12 cellular contexts compared by ENCODE assay signal in the genomic region with DNA sequence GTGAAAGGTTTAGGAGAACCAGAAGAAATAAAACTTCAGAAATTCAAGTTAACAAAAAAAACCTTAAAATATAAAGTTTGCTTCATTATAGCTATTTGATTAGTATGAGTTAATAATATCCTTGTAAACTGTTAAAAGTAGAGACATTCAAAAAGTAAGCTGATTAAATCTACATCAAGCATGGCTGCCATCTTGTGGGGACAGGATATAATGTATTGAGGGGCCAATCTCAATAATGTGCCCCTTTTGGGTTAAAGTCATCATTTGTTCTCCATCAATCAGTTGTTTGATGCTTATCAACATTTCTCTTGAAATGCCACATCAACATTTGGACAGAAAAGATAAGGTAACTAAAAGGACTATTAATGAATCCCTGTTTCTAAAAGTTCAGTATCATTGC. TPM values are rescaled to one million over a fixed set of nuclear protein-coding genes. Genes with fewer than 3 reads are reported as not detected.
DNase-seq lines count a peak whose midpoint lies in the region; TF ChIP-seq lines count a peak whose summit lies in the region.
"Had no signal": no experiment of that assay in that cellular context is flagged by ENCODE, and none has a peak within 500 bp of the region (broad histone marks: within the 10 kb centered on the region; RNA-seq: fewer than 3 reads in every experiment).

No MANE protein-coding gene starts in this region.

- H3K79me2 ChIP-seq in H9 (ENCODE audit: insufficient read depth, low read length) (no peaks in the 10 kb centered on the region), neural cell (replicated peaks; ENCODE audit: insufficient read depth, low read length) (no peaks in the 10 kb centered on the region)

- H3K4me1 ChIP-seq in H9 (ENCODE audit: insufficient read depth, low read length) = peaks cover 10% of the 10 kb centered on the region; the same call in 1 of the 2 replicates

- no peak overlapping the region for H3K14ac ChIP-seq in H9 (ENCODE audit: insufficient read depth, low read length)

- peaks cover 7% of the 10 kb centered on the region for H3K23me2 ChIP-seq in H9 (ENCODE audit: insufficient read length, low read depth, low read length, poor library complexity, severe bottlenecking)

- no peak for TF ChIP-seq EP300 in neural cell (conservative IDR thresholded peaks at IDR 0.05; ENCODE audit: poor library complexity, severe bottlenecking)

- H3F3A ChIP-seq in neural cell (ENCODE audit: insufficient read depth, low read length, poor library complexity, severe bottlenecking) = peaks cover under 1% of the 10 kb centered on the region

- DNase-seq in H9 (no peak), NCI-H69 (lab: John Stamatoyannopoulos, UW) (peak; percentile 38), choroid plexus epithelial cell (ENCODE audit: low read depth) (peak; percentile 42), GM19238 (ENCODE audit: insufficient read length, low spot score) (no peak), midbrain (lab: John Stamatoyannopoulos, UW) (no peak)
- no peak for DNase-seq in stimulated activated CD4-positive, alpha-beta T cell treated with anti-CD3 and anti-CD28 coated beads, Interleukin-15, amount 100 ng/mL, for 24 hours
- DNase-seq: activated CD4-positive, alpha-beta T cell treated with anti-CD3 and anti-CD28 coated beads, Interleukin-2, amount 50 U/mL, for 48 hours; effector memory CD8-positive, alpha-beta T cell; NCI-H1092 treated with DMSO at 0.1 percent for 48 hours had no signal

- H3K9me2 ChIP-seq in neural cell (ENCODE audit: insufficient read depth, low read length) = no peaks in the 10 kb centered on the region

- no peak overlapping the region for H2BK5ac ChIP-seq in H9 (ENCODE audit: insufficient read length, low read length)

- no peak overlapping the region for H2BK120ac ChIP-seq in H9 (ENCODE audit: low read depth, low read length, poor library complexity, severe bottlenecking)

- no peak overlapping the region for H2BK20ac ChIP-seq in H9 (ENCODE audit: low read depth, low read length, poor library complexity, severe bottlenecking)

- peak; percentile 61 for TF ChIP-seq RAD21 in neural cell (conservative IDR thresholded peaks at IDR 0.05)

- H2BK15ac ChIP-seq in H9 (ENCODE audit: low read depth, low read length) = no peak overlapping the region

- H4K20me1 ChIP-seq in H9 (ENCODE audit: control insufficient read depth, insufficient read depth, insufficient read length) (no peaks in the 10 kb centered on the region), neural cell (ENCODE audit: insufficient read depth) (no peaks in the 10 kb centered on the region)

- TF ChIP-seq CTCF in H9 (conservative IDR thresholded peaks at IDR 0.05) = peak; percentile 55
- TF ChIP-seq CTCF in choroid plexus epithelial cell (conservative IDR thresholded peaks at IDR 0.05; ENCODE audit: low read depth, low read length) = peak; percentile 51
- peak; percentile 57 for TF ChIP-seq CTCF in neural cell (IDR thresholded peaks at IDR 0.05; ENCODE audit: poor library complexity, severe bottlenecking)

- no peak overlapping the region for H3K27ac ChIP-seq in H9 (ENCODE audit: insufficient read length, low read depth, low read length)
- no peak overlapping the region for H3K27ac ChIP-seq in neural cell (ENCODE audit: low read length)

- no peak overlapping the region for H2AK5ac ChIP-seq in H9 (ENCODE audit: insufficient read length, low read length)

- peaks cover 3% of the 10 kb centered on the region in 2 experiments; a peak in 3 of 5 replicates for H3K9me3 Mint-ChIP-seq in H9
- H3K9me3 Mint-ChIP-seq: activated T-helper 1 cell treated with anti-CD3 and anti-CD28 coated beads, Interleukin-12 subunit alpha, Interleukin-12 subunit beta, Interleukin-2, Interleukin-4 antibody, amounts not matched to agents 30 ng/mL and 10 ng/mL and 1 ng/mL, durations not matched to agents 14 hours and 24 hours and 36 hours had no signal

- no peak overlapping the region for H4K91ac ChIP-seq in H9 (ENCODE audit: insufficient read length, low read depth, low read length)

- H3T11ph ChIP-seq in H9 (ENCODE audit: low read length) = no peak overlapping the region

- no peak overlapping the region for H3K27ac Mint-ChIP-seq in H9
- H3K27ac Mint-ChIP-seq: activated T-helper 1 cell treated with anti-CD3 and anti-CD28 coated beads, Interleukin-12 subunit alpha, Interleukin-12 subunit beta, Interleukin-2, Interleukin-4 antibody, amounts not matched to agents 30 ng/mL and 10 ng/mL and 1 ng/mL, durations not matched to agents 14 hours and 24 hours and 36 hours; effector memory CD8-positive, alpha-beta T cell had no signal

- H3K27me3 ChIP-seq in H9 (ENCODE audit: insufficient read depth, low read length) = peaks cover 2% of the 10 kb centered on the region; the same call in 1 of the 2 replicates
- H3K27me3 ChIP-seq in neural cell (ENCODE audit: insufficient read depth, low read depth, low read length) = peaks cover 12% of the 10 kb centered on the region

- H3K4me3 ChIP-seq in choroid plexus epithelial cell (ENCODE audit: low read depth, low read length) (no peak overlapping the region), neural cell (ENCODE audit: low read length) (no peak overlapping the region)

- H3K4ac ChIP-seq in H9 (ENCODE audit: low read depth, low read length) = no peak overlapping the region

- no peaks in the 10 kb centered on the region for H3K79me1 ChIP-seq in H9 (ENCODE audit: insufficient read depth, low read depth, low read length, poor library complexity, severe bottlenecking)

- peaks cover 0 to 4% (median 0%) of the 10 kb centered on the region in 3 experiments; a peak in 2 of 7 replicates for H3K36me3 Mint-ChIP-seq in H9 (ENCODE audit: insufficient read depth in 1 of 3, low read depth in 3 of 3)

- H2BK12ac ChIP-seq in H9 (ENCODE audit: insufficient read length, low read depth, low read length) = no peak overlapping the region

- H3K9ac ChIP-seq in H9 (ENCODE audit: extremely low read depth, insufficient read length, low read length) (no peak overlapping the region), neural cell (ENCODE audit: low read length) (no peak overlapping the region)

- no peak overlapping the region for H3K23ac ChIP-seq in H9 (ENCODE audit: insufficient read length, low read depth, low read length)

- H3K27me3 Mint-ChIP-seq in H9 (ENCODE audit: low read depth) = peaks cover 1% of the 10 kb centered on the region; the same call in 1 of the 2 replicates
- H3K27me3 Mint-ChIP-seq: effector memory CD8-positive, alpha-beta T cell had no signal

- no peak overlapping the region for H3K56ac ChIP-seq in H9 (ENCODE audit: insufficient read length, low read depth, low read length)

- no peak overlapping the region for H4K5ac ChIP-seq in H9 (ENCODE audit: insufficient read length, low read depth, low read length)

- no peak overlapping the region for H2AFZ ChIP-seq in H9 (ENCODE audit: low read length)
- H2AFZ ChIP-seq in neural cell (ENCODE audit: low read depth, low read length) = no peak overlapping the region

- H3K4me3 Mint-ChIP-seq in H9 = no peak overlapping the region
- H3K4me3 Mint-ChIP-seq: activated T-helper 1 cell treated with anti-CD3 and anti-CD28 coated beads, Interleukin-12 subunit alpha, Interleukin-12 subunit beta, Interleukin-2, Interleukin-4 antibody, amounts not matched to agents 30 ng/mL and 10 ng/mL and 1 ng/mL, durations not matched to agents 14 hours and 24 hours and 36 hours; effector memory CD8-positive, alpha-beta T cell had no signal

- H3K4me1 Mint-ChIP-seq in H9 = peaks cover 29 to 42% of the 10 kb centered on the region in 2 experiments

- H3K18ac ChIP-seq in H9 (ENCODE audit: insufficient read length, low read depth, low read length) = no peak overlapping the region

- no peaks in the 10 kb centered on the region for H3K9me3 ChIP-seq in H9 (ENCODE audit: control insufficient read depth, low read depth, low read length)
- no peaks in the 10 kb centered on the region for H3K9me3 ChIP-seq in neural cell (ENCODE audit: low read length)

- no peaks in the 10 kb centered on the region for H3K36me3 ChIP-seq in neural cell (ENCODE audit: insufficient read depth, low read length)

- no peak overlapping the region for H4K8ac ChIP-seq in H9 (replicated peaks; ENCODE audit: insufficient read length, low read depth, low read length)

- no peak overlapping the region for H3K4me2 ChIP-seq in H9 (ENCODE audit: insufficient read depth, insufficient read length, low read length)
- H3K4me2 ChIP-seq in neural cell (ENCODE audit: low read length) = no peak overlapping the region

TF ChIP-seq in neural cell, 6 proteins besides CTCF, POLR2A, EP300 and RAD21:
- TF ChIP-seq POLR2AphosphoS5 (IDR thresholded peaks at IDR 0.05) = no peak
- no peak for TF ChIP-seq EZH2 (IDR thresholded peaks at IDR 0.05; ENCODE audit: borderline replicate concordance, insufficient read depth, low read length, poor library complexity, severe bottlenecking)
- no peak for TF ChIP-seq TAF1 (IDR thresholded peaks at IDR 0.05; ENCODE audit: low read depth)
- TF ChIP-seq SMC3 (conservative IDR thresholded peaks at IDR 0.05; ENCODE audit: poor library complexity) = peak; percentile 59
- TF ChIP-seq MXI1 (conservative IDR thresholded peaks at IDR 0.05; ENCODE audit: poor library complexity, severe bottlenecking) = no peak
TF ChIP-seq in neural cell: peak in this region for 1.

RNA-seq across cellular contexts. Expression of gene GRID2, which starts 4.6 kb away (rescaled TPM):
- total RNA-seq in H9 (2021) = 19.4 and 21.8 TPM in 2 replicates
- polyA plus RNA-seq in neural cell = 14.9 and 18.4 TPM in 2 replicates
- 126 and 166 TPM in 2 replicates for polyA minus RNA-seq in neural cell
- total RNA-seq: activated T-helper 1 cell treated with anti-CD3 and anti-CD28 coated beads, Interleukin-12 subunit alpha, Interleukin-12 subunit beta, Interleukin-2, Interleukin-4 antibody, amounts not matched to agents 30 ng/mL and 10 ng/mL and 1 ng/mL, durations not matched to agents 14 hours and 24 hours and 36 hours; NCI-H460 had no signal

Comparison
In these comparisons a context has a peak if more than half of its experiments do, and no peak if none do; other contexts are left out.
1. DNase-seq: peak in NCI-H69 (single experiment) and choroid plexus epithelial cell (single experiment); none in H9 (single experiment), GM19238 (single experiment), midbrain (single experiment) and stimulated activated CD4-positive, alpha-beta T cell treated with anti-CD3 and anti-CD28 coated beads, Interleukin-15, amount 100 ng/mL, for 24 hours (single experiment).
2. Peak in every context shown above with its lines, with median percentiles within 50 percentile points of each other: CTCF ChIP-seq.